In genomic region chr10:110455440-110455839, GRCh38 we compare ENCODE assay signal across 12 cellular contexts. TPM values are rescaled to one million over a fixed set of nuclear protein-coding genes. Genes with fewer than 3 reads are reported as not detected.
A peak's percentile ranks its signal among the peaks of the same experiment; 100 is the strongest.
DNase-seq lines count a peak whose midpoint lies in the region; ATAC-seq and TF ChIP-seq lines count a peak whose summit lies in the region.
"Had no signal": no experiment of that assay in that cellular context is flagged by ENCODE, and none has a peak within 500 bp of the region (broad histone marks: within the 10 kb centered on the region; RNA-seq: fewer than 3 reads in every experiment).

No MANE protein-coding gene starts in this region.

- no peak overlapping the region for H3K27ac ChIP-seq in CD8-positive, alpha-beta memory T cell (ENCODE audit: low read depth, low read length)
- H3K27ac ChIP-seq: hepatocyte, thoracic aorta had no signal

- ATAC-seq in HG03432 (IDR thresholded peaks at IDR 0.05; ENCODE audit: unreplicated experiment) (peak; percentile 51), WTC11 (no peak)

- H3K4me3 ChIP-seq in CD8-positive, alpha-beta memory T cell (ENCODE audit: low read length): no peak overlapping the region
- H3K4me3 ChIP-seq: hepatocyte, smooth muscle cell, thoracic aorta had no signal

- H3K27ac Mint-ChIP-seq in CD8-positive, alpha-beta memory T cell: peak overlapping the region in 4 of 8 donors; percentile 4 to 90 (median 66)
- no peak overlapping the region for H3K27ac Mint-ChIP-seq in WTC11

- POLR2A ChIA-PET in CD8-positive, alpha-beta memory T cell (lab: Charles Lee): no interaction called here
- POLR2A ChIA-PET in WTC11 (lab: Charles Lee): no interaction called here

- H3K36me3 ChIP-seq in CD8-positive, alpha-beta memory T cell (ENCODE audit: insufficient read depth, low read length): no peaks in the 10 kb centered on the region
- H3K36me3 ChIP-seq: thoracic aorta had no signal

- intact Hi-C loops in posterior vena cava (cut with DNase I): no loop called here

- peaks cover 35 to 42% (median 38%) of the 10 kb centered on the region in 3 donors for H3K4me1 Mint-ChIP-seq in CD8-positive, alpha-beta memory T cell
- no peaks in the 10 kb centered on the region for H3K4me1 Mint-ChIP-seq in WTC11

- no peak for TF ChIP-seq CTCF in WTC11 (IDR thresholded peaks at IDR 0.05)

- peaks cover 9% of the 10 kb centered on the region for H3K4me1 ChIP-seq in CD8-positive, alpha-beta memory T cell (ENCODE audit: insufficient read depth, low read length)

- H3K27me3 ChIP-seq in CD8-positive, alpha-beta memory T cell (ENCODE audit: insufficient read depth, low read length, poor library complexity, severe bottlenecking): no peaks in the 10 kb centered on the region
- H3K27me3 ChIP-seq: hepatocyte had no signal

- CTCF ChIA-PET in CD8-positive, alpha-beta memory T cell (lab: Charles Lee): no interaction called here
- CTCF ChIA-PET in WTC11 (lab: Charles Lee): interaction anchor here (1.8 kb wide), 1 partner anchor 101 kb away, joined by 7 read pairs; no protein-coding TSS in a partner anchor

- H3K4me3 Mint-ChIP-seq in CD8-positive, alpha-beta memory T cell: peak overlapping the region in 5 of 7 donors; percentile 6 to 89 (median 40)
- H3K4me3 Mint-ChIP-seq in WTC11: no peak overlapping the region

- peaks cover 0 to 4% of the 10 kb centered on the region in 2 donors for H3K27me3 Mint-ChIP-seq in CD8-positive, alpha-beta memory T cell
- H3K27me3 Mint-ChIP-seq in WTC11 (ENCODE audit: low read depth): peaks cover 2% of the 10 kb centered on the region; the same call in 1 of the 2 replicates

- H3K9me3 Mint-ChIP-seq in CD8-positive, alpha-beta memory T cell: no peaks in the 10 kb centered on the region
- no peaks in the 10 kb centered on the region for H3K9me3 Mint-ChIP-seq in WTC11

- no peaks in the 10 kb centered on the region for H3K36me3 Mint-ChIP-seq in CD8-positive, alpha-beta memory T cell
- no peaks in the 10 kb centered on the region for H3K36me3 Mint-ChIP-seq in WTC11

- H3K9me3 ChIP-seq in CD8-positive, alpha-beta memory T cell (ENCODE audit: low read length): no peaks in the 10 kb centered on the region
- H3K9me3 ChIP-seq: thoracic aorta had no signal

- no peak for DNase-seq in CD8-positive, alpha-beta memory T cell
- DNase-seq in activated CD8-positive, alpha-beta memory T cell treated with anti-CD3 and anti-CD28 coated beads, Interleukin-2, amount 50 U/mL, for 48 hours: peak; percentile 64
- DNase-seq in posterior vena cava (ENCODE audit: low spot score) (peak; percentile 43), NCI-H2029 treated with DMSO at 0.1 percent for 48 hours (lab: John Stamatoyannopoulos, UW) (no peak), WTC11 (ENCODE audit: low spot score) (no peak), COLO829 (ENCODE audit: low spot score) (no peak), ureter (ENCODE audit: low spot score) (no peak)
- DNase-seq: effector memory CD4-positive, alpha-beta T cell had no signal

TF ChIP-seq in WTC11, 78 proteins besides CTCF, POLR2A, EP300 and RAD21:
- no peak for TF ChIP-seq TCF7 (CRISPR knock-in tag; IDR thresholded peaks at IDR 0.05; ENCODE audit: low read depth)
- no peak for TF ChIP-seq USF2 (CRISPR knock-in tag; IDR thresholded peaks at IDR 0.05)

RNA-seq across cellular contexts. Expression of gene DUSP5, which starts 42.3 kb away (rescaled TPM):
- 10 to 100 TPM; 68.5 to 69.8 TPM for total RNA-seq in CD8-positive, alpha-beta memory T cell
- 3.0 TPM for polyA plus RNA-seq in CD8-positive, alpha-beta memory T cell
- total RNA-seq in posterior vena cava (10 to 100 TPM in 1 of 2 donors, 1 to 10 TPM in 1; 8.5 to 23.2 TPM), WTC11 (2021) (31.4 to 55.1 TPM (median 33.1 TPM) in 3 replicates), ureter (14.3 TPM)

Comparison
In these comparisons a context has a peak if more than half of its experiments do, and no peak if none do; other contexts are left out.
1. DNase-seq: peak in activated CD8-positive, alpha-beta memory T cell treated with anti-CD3 and anti-CD28 coated beads, Interleukin-2, amount 50 U/mL, for 48 hours (single experiment) and posterior vena cava (single experiment); none in CD8-positive, alpha-beta memory T cell (0 of 5), NCI-H2029 treated with DMSO at 0.1 percent for 48 hours (single experiment), WTC11 (single experiment), COLO829 (single experiment) and ureter (single experiment).